Comparison of ENCODE assay signal across 16 cellular contexts in genomic region chr1:94667716-94668282, GRCh38.
"Had no signal": no experiment of that assay in that cellular context is flagged by ENCODE, and none has a peak within 500 bp of the region (broad histone marks: within the 10 kb centered on the region; RNA-seq: fewer than 3 reads in every experiment).

No MANE protein-coding gene starts in this region.

- H3K27ac Mint-ChIP-seq: activated CD4-positive, alpha-beta memory T cell treated with anti-CD3 and anti-CD28 coated beads, Interleukin-2, amount 10 ng/mL, durations not matched to agents 7 days and 5 days; activated naive CD4-positive, alpha-beta T cell treated with anti-CD3 and anti-CD28 coated beads, Interleukin-2, amount 50 U/mL, for 24 hours; mesothelial cell of epicardium; neural progenitor cell; stimulated activated memory B cell treated with anti-CD40 and anti-IgM and Interleukin-4, amounts not matched to agents 10 μg/mL and 1 μg/mL and 100 μg/mL, for 72 hours; T-helper 17 cell had no signal

- H3K4me3 Mint-ChIP-seq: activated CD4-positive, alpha-beta memory T cell treated with anti-CD3 and anti-CD28 coated beads, Interleukin-2, amount 10 ng/mL, durations not matched to agents 7 days and 5 days; activated naive CD4-positive, alpha-beta T cell treated with anti-CD3 and anti-CD28 coated beads, Interleukin-2, amount 50 U/mL, for 24 hours; activated T-cell treated with anti-CD3 and anti-CD28 coated beads, Interleukin-2, amount 50 U/mL, for 4 hours; mesothelial cell of epicardium; neural progenitor cell; stimulated activated memory B cell treated with anti-CD40 and anti-IgM and Interleukin-4, amounts not matched to agents 10 μg/mL and 1 μg/mL and 100 μg/mL, for 72 hours; T-helper 17 cell had no signal

- H3K27me3 Mint-ChIP-seq: stimulated activated memory B cell treated with anti-CD40 and anti-IgM and Interleukin-4, amounts not matched to agents 10 μg/mL and 1 μg/mL and 100 μg/mL, for 72 hours had no signal

- H3K36me3 Mint-ChIP-seq: activated naive CD4-positive, alpha-beta T cell treated with anti-CD3 and anti-CD28 coated beads, Interleukin-2, amount 50 U/mL, for 24 hours; neural progenitor cell; stimulated activated memory B cell treated with anti-CD40 and anti-IgM and Interleukin-4, amounts not matched to agents 10 μg/mL and 1 μg/mL and 100 μg/mL, for 72 hours had no signal

- H3K9me3 ChIP-seq: pancreas, tibial artery had no signal

- H3K9me3 Mint-ChIP-seq: activated CD4-positive, alpha-beta memory T cell treated with anti-CD3 and anti-CD28 coated beads, Interleukin-2, amount 10 ng/mL, durations not matched to agents 7 days and 5 days; activated naive CD4-positive, alpha-beta T cell treated with anti-CD3 and anti-CD28 coated beads, Interleukin-2, amount 50 U/mL, for 24 hours; activated T-cell treated with anti-CD3 and anti-CD28 coated beads, Interleukin-2, amount 50 U/mL, for 4 hours; stimulated activated memory B cell treated with anti-CD40 and anti-IgM and Interleukin-4, amounts not matched to agents 10 μg/mL and 1 μg/mL and 100 μg/mL, for 72 hours had no signal

- H3K9ac ChIP-seq: neural progenitor cell had no signal

- H3K4me1 Mint-ChIP-seq: activated CD4-positive, alpha-beta memory T cell treated with anti-CD3 and anti-CD28 coated beads, Interleukin-2, amount 10 ng/mL, durations not matched to agents 7 days and 5 days; activated naive CD4-positive, alpha-beta T cell treated with anti-CD3 and anti-CD28 coated beads, Interleukin-2, amount 50 U/mL, for 24 hours; stimulated activated memory B cell treated with anti-CD40 and anti-IgM and Interleukin-4, amounts not matched to agents 10 μg/mL and 1 μg/mL and 100 μg/mL, for 72 hours; T-helper 17 cell had no signal

- H3K27me3 ChIP-seq: neural progenitor cell, pancreas, tibial artery had no signal

- H3K4me1 ChIP-seq: tibial artery had no signal

- H3K4me3 ChIP-seq: neural progenitor cell, pancreas, tibial artery had no signal

- H3K36me3 ChIP-seq: neural progenitor cell, pancreas, tibial artery had no signal

- DNase-seq: activated CD4-positive, alpha-beta memory T cell treated with anti-CD3 and anti-CD28 coated beads, Interleukin-2, amount 10 ng/mL, durations not matched to agents 7 days and 5 days; activated CD4-positive, alpha-beta T cell treated with anti-CD3 and anti-CD28 coated beads for 4 hours; activated effector memory CD4-positive, alpha-beta T cell treated with anti-CD3 and anti-CD28 coated beads, Interleukin-2, amount 50 U/mL, for 16 hours; activated T-cell treated with anti-CD3 and anti-CD28 coated beads, Interleukin-2, amount 50 U/mL, for 4 hours; hippocampal formation; kidney glomerular epithelial cell; left ventricle myocardium superior; pancreas; retina; stimulated activated CD4-positive, alpha-beta T cell treated with anti-CD3 and anti-CD28 coated beads, Interleukin-12 subunit alpha, Interleukin-12 subunit beta, amount 100 ng/mL, for 4 hours; T-helper 17 cell; tibial artery had no signal

- H3K27ac ChIP-seq: neural progenitor cell, pancreas, tibial artery had no signal
